Comparison of ENCODE assay signal across 1 cellular context in the genomic region with DNA sequence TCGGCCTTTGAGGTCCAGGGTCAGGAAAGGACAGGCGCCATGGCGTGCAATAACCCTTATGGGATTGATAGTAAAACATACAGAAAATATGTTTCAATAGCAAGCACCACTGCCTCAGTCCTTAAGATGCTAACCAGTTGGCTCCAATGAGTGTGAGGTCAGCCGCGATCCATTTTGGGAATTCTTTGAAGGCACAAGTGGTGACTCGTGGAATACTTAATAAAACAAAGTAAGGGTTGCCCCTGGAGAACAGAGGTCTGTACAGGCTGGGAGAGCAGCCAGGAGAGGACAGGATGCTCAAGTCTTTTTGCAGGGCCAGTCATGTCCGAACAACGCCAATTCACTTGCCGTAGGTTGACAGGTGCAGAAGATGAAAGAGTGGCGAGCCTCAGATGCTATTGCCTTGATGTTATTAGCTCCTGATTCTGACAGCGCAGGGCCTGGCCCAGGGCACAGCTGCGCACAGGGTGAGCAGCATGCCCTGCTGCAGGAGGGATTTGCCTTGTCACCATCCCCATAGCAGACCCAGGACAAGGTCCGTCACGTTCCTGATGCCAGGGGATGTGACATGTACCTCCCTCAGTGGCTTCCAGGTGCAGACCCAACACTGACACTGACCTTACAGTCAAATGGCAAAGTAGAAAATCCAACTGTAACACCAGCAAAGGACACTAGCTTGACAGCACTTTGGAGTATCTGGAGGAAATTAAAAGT.
TF ChIP-seq lines count a peak whose summit lies in the region.

No MANE protein-coding gene starts in this region.

TF ChIP-seq in GM23338, 12 proteins besides CTCF, POLR2A, EP300 and RAD21 (continued from another document):
- TF ChIP-seq, protein P1, sequence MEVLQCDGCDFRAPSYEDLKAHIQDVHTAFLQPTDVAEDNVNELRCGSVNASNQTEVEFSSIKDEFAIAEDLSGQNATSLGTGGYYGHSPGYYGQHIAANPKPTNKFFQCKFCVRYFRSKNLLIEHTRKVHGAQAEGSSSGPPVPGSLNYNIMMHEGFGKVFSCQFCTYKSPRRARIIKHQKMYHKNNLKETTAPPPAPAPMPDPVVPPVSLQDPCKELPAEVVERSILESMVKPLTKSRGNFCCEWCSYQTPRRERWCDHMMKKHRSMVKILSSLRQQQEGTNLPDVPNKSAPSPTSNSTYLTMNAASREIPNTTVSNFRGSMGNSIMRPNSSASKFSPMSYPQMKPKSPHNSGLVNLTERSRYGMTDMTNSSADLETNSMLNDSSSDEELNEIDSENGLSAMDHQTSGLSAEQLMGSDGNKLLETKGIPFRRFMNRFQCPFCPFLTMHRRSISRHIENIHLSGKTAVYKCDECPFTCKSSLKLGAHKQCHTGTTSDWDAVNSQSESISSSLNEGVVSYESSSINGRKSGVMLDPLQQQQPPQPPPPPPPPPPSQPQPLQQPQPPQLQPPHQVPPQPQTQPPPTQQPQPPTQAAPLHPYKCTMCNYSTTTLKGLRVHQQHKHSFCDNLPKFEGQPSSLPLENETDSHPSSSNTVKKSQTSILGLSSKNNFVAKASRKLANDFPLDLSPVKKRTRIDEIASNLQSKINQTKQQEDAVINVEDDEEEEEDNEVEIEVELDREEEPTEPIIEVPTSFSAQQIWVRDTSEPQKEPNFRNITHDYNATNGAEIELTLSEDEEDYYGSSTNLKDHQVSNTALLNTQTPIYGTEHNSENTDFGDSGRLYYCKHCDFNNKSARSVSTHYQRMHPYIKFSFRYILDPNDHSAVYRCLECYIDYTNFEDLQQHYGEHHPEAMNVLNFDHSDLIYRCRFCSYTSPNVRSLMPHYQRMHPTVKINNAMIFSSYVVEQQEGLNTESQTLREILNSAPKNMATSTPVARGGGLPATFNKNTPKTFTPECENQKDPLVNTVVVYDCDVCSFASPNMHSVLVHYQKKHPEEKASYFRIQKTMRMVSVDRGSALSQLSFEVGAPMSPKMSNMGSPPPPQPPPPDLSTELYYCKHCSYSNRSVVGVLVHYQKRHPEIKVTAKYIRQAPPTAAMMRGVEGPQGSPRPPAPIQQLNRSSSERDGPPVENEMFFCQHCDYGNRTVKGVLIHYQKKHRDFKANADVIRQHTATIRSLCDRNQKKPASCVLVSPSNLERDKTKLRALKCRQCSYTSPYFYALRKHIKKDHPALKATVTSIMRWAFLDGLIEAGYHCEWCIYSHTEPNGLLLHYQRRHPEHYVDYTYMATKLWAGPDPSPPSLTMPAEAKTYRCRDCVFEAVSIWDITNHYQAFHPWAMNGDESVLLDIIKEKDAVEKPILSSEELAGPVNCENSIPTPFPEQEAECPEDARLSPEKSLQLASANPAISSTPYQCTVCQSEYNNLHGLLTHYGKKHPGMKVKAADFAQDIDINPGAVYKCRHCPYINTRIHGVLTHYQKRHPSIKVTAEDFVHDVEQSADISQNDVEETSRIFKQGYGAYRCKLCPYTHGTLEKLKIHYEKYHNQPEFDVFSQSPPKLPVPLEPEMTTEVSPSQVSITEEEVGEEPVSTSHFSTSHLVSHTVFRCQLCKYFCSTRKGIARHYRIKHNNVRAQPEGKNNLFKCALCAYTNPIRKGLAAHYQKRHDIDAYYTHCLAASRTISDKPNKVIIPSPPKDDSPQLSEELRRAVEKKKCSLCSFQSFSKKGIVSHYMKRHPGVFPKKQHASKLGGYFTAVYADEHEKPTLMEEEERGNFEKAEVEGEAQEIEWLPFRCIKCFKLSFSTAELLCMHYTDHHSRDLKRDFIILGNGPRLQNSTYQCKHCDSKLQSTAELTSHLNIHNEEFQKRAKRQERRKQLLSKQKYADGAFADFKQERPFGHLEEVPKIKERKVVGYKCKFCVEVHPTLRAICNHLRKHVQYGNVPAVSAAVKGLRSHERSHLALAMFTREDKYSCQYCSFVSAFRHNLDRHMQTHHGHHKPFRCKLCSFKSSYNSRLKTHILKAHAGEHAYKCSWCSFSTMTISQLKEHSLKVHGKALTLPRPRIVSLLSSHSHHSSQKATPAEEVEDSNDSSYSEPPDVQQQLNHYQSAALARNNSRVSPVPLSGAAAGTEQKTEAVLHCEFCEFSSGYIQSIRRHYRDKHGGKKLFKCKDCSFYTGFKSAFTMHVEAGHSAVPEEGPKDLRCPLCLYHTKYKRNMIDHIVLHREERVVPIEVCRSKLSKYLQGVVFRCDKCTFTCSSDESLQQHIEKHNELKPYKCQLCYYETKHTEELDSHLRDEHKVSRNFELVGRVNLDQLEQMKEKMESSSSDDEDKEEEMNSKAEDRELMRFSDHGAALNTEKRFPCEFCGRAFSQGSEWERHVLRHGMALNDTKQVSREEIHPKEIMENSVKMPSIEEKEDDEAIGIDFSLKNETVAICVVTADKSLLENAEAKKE (CRISPR knock-in tag; IDR thresholded peaks at IDR 0.05) = no peak
- TF ChIP-seq EZH2phosphoT487 (IDR thresholded peaks at IDR 0.05; ENCODE audit: unreplicated experiment) = no peak
- TF ChIP-seq ZNF331 (CRISPR knock-in tag; IDR thresholded peaks at IDR 0.05; ENCODE audit: low read depth) = no peak
- TF ChIP-seq STAT1 (IDR thresholded peaks at IDR 0.05; ENCODE audit: unreplicated experiment) = no peak
- no peak for TF ChIP-seq JUNB (IDR thresholded peaks at IDR 0.05; ENCODE audit: unreplicated experiment)
- TF ChIP-seq ZNF114 (CRISPR knock-in tag; IDR thresholded peaks at IDR 0.05) = no peak
